24 cellular contexts compared by ENCODE assay signal in genomic region chr2:96122391-96122790, GRCh38. TPM values are rescaled to one million over a fixed set of nuclear protein-coding genes. Genes with fewer than 3 reads are reported as not detected.
"Had no signal": no experiment of that assay in that cellular context is flagged by ENCODE, and none has a peak within 500 bp of the region (broad histone marks: within the 10 kb centered on the region; RNA-seq: fewer than 3 reads in every experiment).

No MANE protein-coding gene starts in this region.

- DNase-seq: colonic mucosa; dermis blood vessel endothelial cell; esophagus squamous epithelium; foreskin fibroblast; glutamatergic neuron; immature natural killer cell; left colon; mammary epithelial cell; naive thymus-derived CD4-positive, alpha-beta T cell; nephron progenitor cell; retina; stimulated activated CD4-positive, alpha-beta T cell treated with anti-CD3 and anti-CD28 coated beads, Interleukin-2, amount 100 ng/mL, for 48 hours; stimulated activated naive CD4-positive, alpha-beta T cell treated with Interleukin-2 at 50 U/mL for 16 hours; thyroid gland had no signal

- FAIRE-seq: keratinocyte, urothelium cell line had no signal

- H3K27ac ChIP-seq: colonic mucosa, esophagus squamous epithelium, gastroesophageal sphincter, neutrophil, psoas muscle, thyroid gland had no signal

- H3K4me2 ChIP-seq: smooth muscle cell had no signal

- ATAC-seq: gastroesophageal sphincter; left colon; naive thymus-derived CD4-positive, alpha-beta T cell; psoas muscle had no signal

- H3K36me3 Mint-ChIP-seq: type B pancreatic cell had no signal

- H3K27me3 ChIP-seq: colonic mucosa, thyroid gland had no signal

- H3K9me3 ChIP-seq: colonic mucosa, esophagus squamous epithelium, gastroesophageal sphincter, neutrophil, psoas muscle, thyroid gland had no signal

- H3K36me3 ChIP-seq: colonic mucosa, esophagus squamous epithelium, gastroesophageal sphincter, neutrophil, thyroid gland had no signal

- H3K4me3 ChIP-seq: colonic mucosa, esophagus squamous epithelium, gastroesophageal sphincter, psoas muscle, smooth muscle cell, thyroid gland had no signal

- H3K4me3 Mint-ChIP-seq: immature natural killer cell; naive thymus-derived CD4-positive, alpha-beta T cell; nephron progenitor cell; type B pancreatic cell had no signal

- H3K9me3 Mint-ChIP-seq: immature natural killer cell, nephron progenitor cell, type B pancreatic cell had no signal

- H3K27ac Mint-ChIP-seq: immature natural killer cell; naive thymus-derived CD4-positive, alpha-beta T cell; nephron progenitor cell; type B pancreatic cell had no signal

RNA-seq across cellular contexts. Expression of gene ADRA2B, which starts 6.0 kb away (rescaled TPM):
- polyA plus RNA-seq: keratinocyte; naive thymus-derived CD4-positive, alpha-beta T cell had no signal

RNA-seq across cellular contexts. Expression of gene ASTL, which starts 15.9 kb away (rescaled TPM):
- total RNA-seq: dermis blood vessel endothelial cell, epithelial cell of proximal tubule, gastroesophageal sphincter, mesenteric fat pad, osteoblast, psoas muscle, thyroid gland had no signal
- polyA plus RNA-seq: immature natural killer cell, keratinocyte, mammary epithelial cell, smooth muscle cell had no signal
